14 cellular contexts compared by ENCODE assay signal in genomic region chr9:107213080-107213479, GRCh38.
A peak's percentile ranks its signal among the peaks of the same experiment; 100 is the strongest.
DNase-seq lines count a peak whose midpoint lies in the region; ATAC-seq, FAIRE-seq and TF ChIP-seq lines count a peak whose summit lies in the region.
"Had no signal": no experiment of that assay in that cellular context is flagged by ENCODE, and none has a peak within 500 bp of the region (broad histone marks: within the 10 kb centered on the region; RNA-seq: fewer than 3 reads in every experiment).

No MANE protein-coding gene starts in this region.

- CTCF ChIA-PET in A549 (lab: Yijun Ruan, JAX), result interaction anchor here (0.6 to 1.0 kb wide), 2 partner anchors 71 to 97 kb away, joined by 3 read pairs; no protein-coding TSS in a partner anchor

- no peak overlapping the region for H3K4me3 Mint-ChIP-seq in T-helper 17 cell
- H3K4me3 Mint-ChIP-seq: H9 had no signal

- peaks cover 24% of the 10 kb centered on the region for H3K4me1 ChIP-seq in A549

- 84% methylated on average over 6 of the region's 6 CpGs for WGBS in A549 (ENCODE audit: missing lambda C conversion rate)

- no peak overlapping the region for H3K4me3 ChIP-seq in A549
- H3K4me3 ChIP-seq: gastrocnemius medialis, SK-N-MC, spleen had no signal

- peak overlapping the region; percentile 47 for H3K4me2 ChIP-seq in A549

- H3K27me3 Mint-ChIP-seq in T-helper 17 cell, result peaks cover 19% of the 10 kb centered on the region

- ATAC-seq in A549 (peak; percentile 63 to 73), GM21381 (IDR thresholded peaks at IDR 0.05; ENCODE audit: unreplicated experiment) (peak; percentile 4), HG03565 (IDR thresholded peaks at IDR 0.05; ENCODE audit: unreplicated experiment) (peak; percentile 13), T-helper 17 cell (no peak)
- ATAC-seq: gastrocnemius medialis had no signal

- no peak for TF ChIP-seq RAD21 in A549 (conservative IDR thresholded peaks at IDR 0.05 in 1 of 2, IDR thresholded peaks at IDR 0.05 in 1 of 2)

- peaks cover 6% of the 10 kb centered on the region for H3K4me1 Mint-ChIP-seq in T-helper 17 cell

- no peak for TF ChIP-seq POLR2A in A549 (IDR thresholded peaks at IDR 0.05; ENCODE audit: low read length)

- POLR2A ChIA-PET in A549 (lab: Yijun Ruan, JAX), result no interaction called here

- no peak for TF ChIP-seq CTCF in A549 (IDR thresholded peaks at IDR 0.05)

- DNase-seq in A549 (ENCODE audit: low read depth in 1 of 2, low spot score in 1 of 2) (no peak), epithelial cell of prostate (ENCODE audit: low read depth, low spot score) (no peak), cerebellum (ENCODE audit: low spot score) (no peak), NCI-H1105 treated with DMSO at 0.1 percent for 48 hours (lab: John Stamatoyannopoulos, UW) (no peak), T-helper 17 cell (no peak), posterior vena cava (ENCODE audit: low spot score) (no peak)
- DNase-seq: AML-193, gastrocnemius medialis, H9, spleen had no signal

- H3K36me3 Mint-ChIP-seq in T-helper 17 cell (ENCODE audit: low read depth), result no peaks in the 10 kb centered on the region

- no peak for FAIRE-seq in A549 (lab: Jason Lieb, UNC)
- FAIRE-seq: bronchial epithelial cell had no signal

- intact Hi-C loops in posterior vena cava (cut with DNase I), result no loop called here

- H3K27ac Mint-ChIP-seq in T-helper 17 cell, result no peak overlapping the region
- H3K27ac Mint-ChIP-seq: H9 had no signal

- TF ChIP-seq EP300 in A549 (IDR thresholded peaks at IDR 0.05), result no peak

- no peaks in the 10 kb centered on the region for H3K9me3 ChIP-seq in A549
- H3K9me3 ChIP-seq in T-helper 17 cell (ENCODE audit: control insufficient read depth, low read length, poor library complexity, severe bottlenecking), result no peaks in the 10 kb centered on the region
- H3K9me3 ChIP-seq: gastrocnemius medialis, spleen had no signal

- peak overlapping the region; percentile 43 to 82 for H3K27ac ChIP-seq in A549
- peak overlapping the region; percentile 64 for H3K27ac ChIP-seq in epithelial cell of prostate
- H3K27ac ChIP-seq: gastrocnemius medialis, SK-N-MC had no signal

TF ChIP-seq in A549, 52 proteins besides CTCF, POLR2A, EP300 and RAD21:
- TF ChIP-seq RCOR1 (IDR thresholded peaks at IDR 0.05; ENCODE audit: low read depth, low read length) (no peak), KDM5A (IDR thresholded peaks at IDR 0.05) (no peak), MYC (IDR thresholded peaks at IDR 0.05; ENCODE audit: borderline replicate concordance, low read length) (no peak), PHF8 (IDR thresholded peaks at IDR 0.05; ENCODE audit: borderline replicate concordance, low read depth) (no peak), EHF (CRISPR knock-in tag; IDR thresholded peaks at IDR 0.05) (no peak), HOXB5 (CRISPR knock-in tag; IDR thresholded peaks at IDR 0.05) (no peak), NR3C1 (IDR thresholded peaks at IDR 0.05) (no peak), ZNF302 (CRISPR knock-in tag; IDR thresholded peaks at IDR 0.05) (no peak), ZFP36 (IDR thresholded peaks at IDR 0.05; ENCODE audit: borderline replicate concordance, partially characterized antibody) (no peak), NPAS2 (CRISPR knock-in tag; IDR thresholded peaks at IDR 0.05; ENCODE audit: borderline replicate concordance) (no peak)
- TF ChIP-seq, protein P1, sequence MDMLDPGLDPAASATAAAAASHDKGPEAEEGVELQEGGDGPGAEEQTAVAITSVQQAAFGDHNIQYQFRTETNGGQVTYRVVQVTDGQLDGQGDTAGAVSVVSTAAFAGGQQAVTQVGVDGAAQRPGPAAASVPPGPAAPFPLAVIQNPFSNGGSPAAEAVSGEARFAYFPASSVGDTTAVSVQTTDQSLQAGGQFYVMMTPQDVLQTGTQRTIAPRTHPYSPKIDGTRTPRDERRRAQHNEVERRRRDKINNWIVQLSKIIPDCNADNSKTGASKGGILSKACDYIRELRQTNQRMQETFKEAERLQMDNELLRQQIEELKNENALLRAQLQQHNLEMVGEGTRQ (IDR thresholded peaks at IDR 0.05), result no peak
